8 cellular contexts compared by ENCODE assay signal in the genomic region with DNA sequence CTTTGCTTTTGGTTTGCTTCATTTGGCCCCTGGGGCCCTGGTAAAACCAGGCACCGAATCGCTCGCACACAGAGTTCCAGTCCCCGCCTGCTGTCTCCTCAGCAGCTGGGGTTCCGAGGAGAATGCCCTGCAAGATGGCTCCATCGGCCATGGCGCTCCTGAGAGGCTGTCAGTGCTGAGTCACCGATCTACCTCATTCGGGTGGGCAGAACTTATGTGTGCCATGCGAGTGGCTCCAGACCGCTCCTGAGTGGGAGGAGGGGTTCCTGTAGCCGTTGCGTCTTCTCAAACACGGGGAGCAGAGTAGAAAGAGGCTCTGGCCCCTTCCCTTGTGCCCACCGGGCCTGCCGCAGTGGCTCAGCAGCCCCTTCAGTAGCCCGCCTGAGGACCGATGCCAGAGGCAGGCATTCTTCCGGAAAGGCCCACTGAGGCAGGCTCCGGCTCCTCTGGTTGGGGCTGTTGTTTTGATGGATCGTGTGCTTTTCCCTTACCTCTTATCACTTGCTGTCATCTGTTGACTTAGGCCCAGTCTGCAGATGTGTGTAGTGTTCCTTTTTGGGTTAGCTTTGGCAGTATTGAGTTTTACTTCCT. TPM values are rescaled to one million over a fixed set of nuclear protein-coding genes. Genes with fewer than 3 reads are reported as not detected.
DNase-seq lines count a peak whose midpoint lies in the region; ATAC-seq and TF ChIP-seq lines count a peak whose summit lies in the region.

No MANE protein-coding gene starts in this region.

- peaks cover 15% of the 10 kb centered on the region for H3K36me3 Mint-ChIP-seq in activated T-cell treated with anti-CD3 and anti-CD28 coated beads, Interleukin-2, amount 50 U/mL, for 4 hours (ENCODE audit: insufficient read depth)

- no peaks in the 10 kb centered on the region for H3K27me3 Mint-ChIP-seq in activated T-cell treated with anti-CD3 and anti-CD28 coated beads, Interleukin-2, amount 50 U/mL, for 4 hours (ENCODE audit: low read depth)

- peak overlapping the region; percentile 93 for H3K9ac ChIP-seq in OCI-LY3 (ENCODE audit: low read length)
- peak overlapping the region; percentile 97 for H3K9ac ChIP-seq in fibroblast of lung (ENCODE audit: insufficient read depth, low read length)

- no peaks in the 10 kb centered on the region for H3K9me3 ChIP-seq in OCI-LY3 (ENCODE audit: insufficient read depth, low read length)
- H3K9me3 ChIP-seq in fibroblast of lung (ENCODE audit: control insufficient read depth, insufficient read depth, low read depth, low read length), result no peaks in the 10 kb centered on the region
- H3K9me3 ChIP-seq in thoracic aorta, result no peaks in the 10 kb centered on the region

- H3K36me3 ChIP-seq in OCI-LY3 (replicated peaks; ENCODE audit: low read depth, low read length) (peaks cover 12% of the 10 kb centered on the region), fibroblast of lung (ENCODE audit: control insufficient read depth, insufficient read depth, low read length) (peaks cover 15% of the 10 kb centered on the region), thoracic aorta (peaks cover 28% of the 10 kb centered on the region)

- H3K9me3 Mint-ChIP-seq in activated T-cell treated with anti-CD3 and anti-CD28 coated beads, Interleukin-2, amount 50 U/mL, for 4 hours, result no peaks in the 10 kb centered on the region

- H3K79me2 ChIP-seq in OCI-LY3 (ENCODE audit: low read length) (peaks cover 20% of the 10 kb centered on the region), fibroblast of lung (ENCODE audit: control insufficient read depth, insufficient read depth, low read length) (peaks cover 56% of the 10 kb centered on the region)

- H3K4me3 ChIP-seq in OCI-LY3 (ENCODE audit: low read length) (peak overlapping the region; percentile 99), fibroblast of lung (replicated peaks in 1 of 4; ENCODE audit: control extremely low read depth in 1 of 4, insufficient read depth in 1 of 4, low read depth in 3 of 4, low read length in 4 of 4) (peak overlapping the region; percentile 79 to 98 (median 91)), thoracic aorta (peak overlapping the region; percentile 95)

- H3K27me3 ChIP-seq in OCI-LY3 (ENCODE audit: low read depth, low read length) (no peaks in the 10 kb centered on the region), fibroblast of lung (ENCODE audit: control insufficient read depth, insufficient read depth, low read length) (no peaks in the 10 kb centered on the region), thoracic aorta (replicated peaks; ENCODE audit: insufficient read depth) (no peaks in the 10 kb centered on the region)

- H3K4me2 ChIP-seq in OCI-LY3 (ENCODE audit: low read length) (peak overlapping the region; percentile 95), fibroblast of lung (ENCODE audit: extremely low read depth, insufficient read depth, low read length) (peak overlapping the region; percentile 98)

- no peak overlapping the region for H2AFZ ChIP-seq in OCI-LY3 (ENCODE audit: low read depth, low read length)
- no peak overlapping the region for H2AFZ ChIP-seq in fibroblast of lung (ENCODE audit: low read length)

- peak overlapping the region; percentile 100 for H3K4me3 Mint-ChIP-seq in activated T-cell treated with anti-CD3 and anti-CD28 coated beads, Interleukin-2, amount 50 U/mL, for 4 hours

- H3K4me1 Mint-ChIP-seq in activated T-cell treated with anti-CD3 and anti-CD28 coated beads, Interleukin-2, amount 50 U/mL, for 4 hours (ENCODE audit: low read depth), result peaks cover 29% of the 10 kb centered on the region

- TF ChIP-seq CTCF in GM10266 (IDR thresholded peaks at IDR 0.05; ENCODE audit: control insufficient read depth, insufficient read depth, low read depth, missing control alignments) (no peak), OCI-LY3 (IDR thresholded peaks at IDR 0.05; ENCODE audit: low read depth, low read length) (no peak), fibroblast of lung (conservative IDR thresholded peaks at IDR 0.05 in 1 of 2, IDR thresholded peaks at IDR 0.05 in 1 of 2; ENCODE audit: low read depth in 1 of 2, low read length in 2 of 2) (no peak), thoracic aorta (IDR thresholded peaks at IDR 0.05) (no peak)

- peak; percentile 72 for DNase-seq in GM10266 (ENCODE audit: extremely low spot score)
- DNase-seq in activated T-cell treated with anti-CD3 and anti-CD28 coated beads, Interleukin-2, amount 50 U/mL, for 4 hours, result peak; percentile 69
- peak; percentile 64 to 88 for DNase-seq in fibroblast of lung (ENCODE audit: low read depth in 2 of 2)
- DNase-seq in occipital lobe (lab: John Stamatoyannopoulos, UW), result peak; percentile 75
- peak; percentile 59 for DNase-seq in thoracic aorta (ENCODE audit: low spot score)

- H3K27ac ChIP-seq in OCI-LY3 (ENCODE audit: low read length), result peak overlapping the region; percentile 22
- H3K27ac ChIP-seq in fibroblast of lung (ENCODE audit: insufficient read depth, low read length), result peak overlapping the region; percentile 90
- peak overlapping the region; percentile 90 to 93 for H3K27ac ChIP-seq in thoracic aorta

- H3K4me1 ChIP-seq in OCI-LY3 (ENCODE audit: low read length) (peaks cover 15% of the 10 kb centered on the region), fibroblast of lung (ENCODE audit: control insufficient read depth, extremely low read depth, insufficient read depth, low read length) (peaks cover 4% of the 10 kb centered on the region), thoracic aorta (ENCODE audit: control insufficient read depth in 1 of 2, low read depth in 2 of 2) (peaks cover 10 to 28% of the 10 kb centered on the region in 2 donors)

- H4K20me1 ChIP-seq in OCI-LY3 (ENCODE audit: insufficient read depth, low read length) (peaks cover 31% of the 10 kb centered on the region), fibroblast of lung (ENCODE audit: control insufficient read depth, extremely low read depth, insufficient read depth, low read length) (no peaks in the 10 kb centered on the region)

- ATAC-seq in HG02642 (IDR thresholded peaks at IDR 0.05; ENCODE audit: poor library complexity, unreplicated experiment) (peak; percentile 39), thoracic aorta (ENCODE audit: insufficient number of reproducible peaks, low FRiP score, low read depth) (peak; percentile 29), GM18519 (IDR thresholded peaks at IDR 0.05; ENCODE audit: low FRiP score, unreplicated experiment) (no peak)
- ATAC-seq in activated T-cell treated with anti-CD3 and anti-CD28 coated beads, Interleukin-2, amount 50 U/mL, for 4 hours, result peak; percentile 84 to 91

RNA-seq across cellular contexts. Expression of a gene that starts 0.9 kb away (rescaled TPM):
- total RNA-seq in activated T-cell treated with anti-CD3 and anti-CD28 coated beads, Interleukin-2, amount 50 U/mL, for 4 hours, result 10 to 100 TPM; 51.6 to 66.3 (median 51.8) TPM
- total RNA-seq in fibroblast of lung, result 33.9 and 46.7 TPM in 2 replicates
- 33.6 and 42.5 TPM in 2 replicates for polyA plus RNA-seq in fibroblast of lung
- polyA plus RNA-seq in fibroblast of lung (2012), result 52.1 and 56.7 TPM in 2 replicates
- polyA minus RNA-seq in fibroblast of lung (ENCODE audit: low replicate concordance), result 64.7 and 75.7 TPM in 2 replicates
- 19.0 TPM for total RNA-seq in occipital lobe
- total RNA-seq in thoracic aorta, result 10 to 100 TPM; 78.9 to 85.3 TPM

RNA-seq across cellular contexts. Expression of a gene that starts 6.2 kb away (rescaled TPM):
- 100 to 1,000 TPM; 144 to 151 (median 146) TPM for total RNA-seq in activated T-cell treated with anti-CD3 and anti-CD28 coated beads, Interleukin-2, amount 50 U/mL, for 4 hours
- total RNA-seq in fibroblast of lung (46.4 and 46.7 TPM in 2 replicates), occipital lobe (29.5 TPM), thoracic aorta (10 to 100 TPM; 25.3 to 44.1 TPM)
- polyA plus RNA-seq in fibroblast of lung, result 41.6 and 66.1 TPM in 2 replicates
- 33.1 and 53.6 TPM in 2 replicates for polyA plus RNA-seq in fibroblast of lung (2012)
- 56.0 and 72.3 TPM in 2 replicates for polyA minus RNA-seq in fibroblast of lung (ENCODE audit: low replicate concordance)

RNA-seq across cellular contexts. Expression of a gene that starts 15.3 kb away (rescaled TPM):
- 1 to 10 TPM; 1.7 to 2.5 (median 2.0) TPM for total RNA-seq in activated T-cell treated with anti-CD3 and anti-CD28 coated beads, Interleukin-2, amount 50 U/mL, for 4 hours
- 23.8 and 27.0 TPM in 2 replicates for total RNA-seq in fibroblast of lung
- 30.7 and 30.9 TPM in 2 replicates for polyA plus RNA-seq in fibroblast of lung
- polyA plus RNA-seq in fibroblast of lung (2012), result 30.4 and 32.5 TPM in 2 replicates
- 41.0 and 45.7 TPM in 2 replicates for polyA minus RNA-seq in fibroblast of lung (ENCODE audit: low replicate concordance)
- 147 TPM for total RNA-seq in occipital lobe
- total RNA-seq in thoracic aorta, result 100 to 1,000 TPM in 1 of 2 donors, 10 to 100 TPM in 1; 51.1 to 110 TPM

RNA-seq across cellular contexts. Expression of a gene that starts 22.9 kb away (rescaled TPM):
- not detected for total RNA-seq in activated T-cell treated with anti-CD3 and anti-CD28 coated beads, Interleukin-2, amount 50 U/mL, for 4 hours
- total RNA-seq in fibroblast of lung (not detected in 2 replicates), occipital lobe (not detected), thoracic aorta (not detected)
- polyA plus RNA-seq in fibroblast of lung, result not detected in 2 replicates
- not detected in 2 replicates for polyA plus RNA-seq in fibroblast of lung (2012)
- not detected in 2 replicates for polyA minus RNA-seq in fibroblast of lung (ENCODE audit: low replicate concordance)

RNA-seq across cellular contexts. Expression of a gene that starts 46.2 kb away (rescaled TPM):
- not detected for total RNA-seq in activated T-cell treated with anti-CD3 and anti-CD28 coated beads, Interleukin-2, amount 50 U/mL, for 4 hours
- not detected in 2 replicates for total RNA-seq in fibroblast of lung
- not detected in 2 replicates for polyA plus RNA-seq in fibroblast of lung
- not detected in 2 replicates for polyA plus RNA-seq in fibroblast of lung (2012)
- not detected in 2 replicates for polyA minus RNA-seq in fibroblast of lung (ENCODE audit: low replicate concordance)
- not detected for total RNA-seq in occipital lobe
- not detected for total RNA-seq in thoracic aorta

Comparison
In these comparisons a context has a peak if more than half of its experiments do, and no peak if none do; other contexts are left out.
1. H3K27ac ChIP-seq: peak in every context shown above with its lines; median percentile 92 in thoracic aorta; 90 in fibroblast of lung; 22 in OCI-LY3.